ENCODE assay signal across 8 cellular contexts in genomic region chr14:58637391-58638230, GRCh38. TPM values are rescaled to one million over a fixed set of nuclear protein-coding genes. Genes with fewer than 3 reads are reported as not detected.
A peak's percentile ranks its signal among the peaks of the same experiment; 100 is the strongest.
DNase-seq lines count a peak whose midpoint lies in the region; ATAC-seq, FAIRE-seq and TF ChIP-seq lines count a peak whose summit lies in the region.

Gene DACT1 (plus strand): TSS chr14:58637962. CDS start chr14:58638203, 241 bp downstream.

- no peaks in the 10 kb centered on the region for H3K9me3 Mint-ChIP-seq in activated CD4-positive, alpha-beta T cell treated with anti-CD3 and anti-CD28 coated beads for 36 hours (ENCODE audit: low read depth)

- H3K4me3 ChIP-seq in HUES64 (ENCODE audit: low read length) (peak within 1 kb of the TSS; percentile 68), dorsolateral prefrontal cortex (peak within 1 kb of the TSS; percentile 57 to 98 (median 80)), HepG2 (replicated peaks in 1 of 3; ENCODE audit: insufficient read depth in 1 of 3, low read depth in 2 of 3, low read length in 3 of 3) (peak within 1 kb of the TSS; percentile 36 to 68 (median 46))

- H3K4me1 Mint-ChIP-seq in activated CD4-positive, alpha-beta T cell treated with anti-CD3 and anti-CD28 coated beads for 36 hours = peaks cover 41% of the 10 kb centered on the region

- TF ChIP-seq EP300 in HepG2 (IDR thresholded peaks at IDR 0.05; ENCODE audit: low read depth in 2 of 2, low read length in 2 of 2) (no peak), HepG2 (CRISPR knock-in tag; IDR thresholded peaks at IDR 0.05; ENCODE audit: borderline replicate concordance) (no peak)

- ATAC-seq in GM21390 (IDR thresholded peaks at IDR 0.05; ENCODE audit: unreplicated experiment) (peak; percentile 42), HepG2 (peak; percentile 87)
- ATAC-seq in activated CD4-positive, alpha-beta T cell treated with anti-CD3 and anti-CD28 coated beads for 36 hours = peak; percentile 69

- no peak for TF ChIP-seq POLR2A in HepG2 (IDR thresholded peaks at IDR 0.05; ENCODE audit: insufficient read depth in 1 of 2, low read depth in 2 of 2, low read length in 2 of 2)

- no peaks in the 10 kb centered on the region for H4K20me1 ChIP-seq in HepG2 (ENCODE audit: insufficient read depth, low read length)

- peak within 1 kb of the TSS; percentile 85 for H3K27ac Mint-ChIP-seq in activated CD4-positive, alpha-beta T cell treated with anti-CD3 and anti-CD28 coated beads for 36 hours

- peaks cover 43% of the 10 kb centered on the region for H3K27me3 ChIP-seq in HUES64 (ENCODE audit: insufficient read depth, low read length)
- no peaks in the 10 kb centered on the region for H3K27me3 ChIP-seq in dorsolateral prefrontal cortex
- H3K27me3 ChIP-seq in HepG2 (ENCODE audit: control insufficient read depth in 1 of 2, insufficient read depth in 2 of 2, low read length in 2 of 2) = peaks cover 5 to 55% of the 10 kb centered on the region in 2 experiments

- 0 out of 2 replicates have a peak, but pooled peaks have one; percentile 18 for TF ChIP-seq RAD21 in HepG2 (CRISPR knock-in tag; IDR thresholded peaks at IDR 0.05)

- DNase-seq in EL (peak; percentile 76), dorsolateral prefrontal cortex (peak in 8 of 10 donors; percentile 40 to 74 (median 61)), HepG2 (ENCODE audit: low spot score) (no peak), RKO (ENCODE audit: low spot score) (no peak)
- peak; percentile 80 for DNase-seq in activated CD4-positive, alpha-beta T cell treated with anti-CD3 and anti-CD28 coated beads for 36 hours
- DNase-seq in stimulated activated CD4-positive, alpha-beta T cell treated with anti-CD3 and anti-CD28 coated beads, Interleukin-4, amount 100 ng/mL, for 24 hours = peak; percentile 36

- intact Hi-C loops in activated CD4-positive, alpha-beta T cell treated with anti-CD3 and anti-CD28 coated beads for 36 hours (cut with DNase I, micrococcal nuclease) = loop anchor here (1.0 to 10.0 kb wide), 11 partner anchors 38 to 827 kb away; partner anchors contain the start of genes DAAM1 (in 2 of the 2), KIAA0586 (in 1 of the 2) and TIMM9 (in 1 of the 2)
- intact Hi-C loops in dorsolateral prefrontal cortex (cut with DNase I) (loop anchor here (2.0 to 10.0 kb wide), 8 partner anchors 105 to 533 kb away; partner anchors contain the start of gene PSMA3 (in 1 of the 2)), HepG2 (cut with micrococcal nuclease; ENCODE audit: unreplicated experiment) (loop anchor here (5.0 kb wide), 1 partner anchor 135 kb away; no protein-coding TSS in a partner anchor)

- no peak for FAIRE-seq in HepG2 (lab: Jason Lieb, UNC)

- no TSS peak for BruUV-seq in HepG2 (replicated peaks; lab: Mats Ljungman, UMichigan)

- TF ChIP-seq CTCF in dorsolateral prefrontal cortex (IDR thresholded peaks at IDR 0.05 in 54 of 56, conservative IDR thresholded peaks at IDR 0.05 in 2 of 56; ENCODE audit: low read depth in 1 of 56, partially characterized antibody in 56 of 56) (peak in 8 of 56 donors; percentile 5 to 35 (median 22)), HepG2 (CRISPR knock-in tag; IDR thresholded peaks at IDR 0.05) (no peak)

- POLR2A ChIA-PET in activated CD4-positive, alpha-beta T cell treated with anti-CD3 and anti-CD28 coated beads for 36 hours (lab: Charles Lee) = interaction anchor here (0.6 to 0.7 kb wide), 3 partner anchors 10 to 91 kb away, joined by 3 to 10 read pairs (median 5); no protein-coding TSS in a partner anchor
- POLR2A ChIA-PET in HepG2 (lab: Yijun Ruan, JAX) = no interaction called here

- peak within 1 kb of the TSS; percentile 69 for H3K9ac ChIP-seq in HUES64 (ENCODE audit: low read depth, low read length)
- H3K9ac ChIP-seq in HepG2 (ENCODE audit: insufficient read depth, low read depth, low read length) = no peak within 1 kb of the TSS

- in situ Hi-C loops in HepG2 (cut with HindIII; ENCODE audit: extremely low pct_ligation_motif_present, low pct_unique_long_range_greater_than_20kb) = no loop called here

- H3K4me1 ChIP-seq in HUES64 (ENCODE audit: insufficient read depth, low read length) (peaks cover 53% of the 10 kb centered on the region), HepG2 (ENCODE audit: insufficient read depth, low read length) (peaks cover 9% of the 10 kb centered on the region)

- H3K27me3 Mint-ChIP-seq in activated CD4-positive, alpha-beta T cell treated with anti-CD3 and anti-CD28 coated beads for 36 hours = peaks cover 12% of the 10 kb centered on the region

- H3K36me3 ChIP-seq in HUES64 (ENCODE audit: insufficient read depth, low read length) (peaks cover 19% of the 10 kb centered on the region), HepG2 (replicated peaks in 1 of 2; ENCODE audit: control insufficient read depth in 1 of 2, insufficient read depth in 2 of 2, low read length in 2 of 2) (no peaks in the 10 kb centered on the region)

- no peak within 1 kb of the TSS for H2AFZ ChIP-seq in HepG2 (ENCODE audit: low read length)

- under 1% methylated on average over 94 of the region's 94 CpGs for WGBS in HUES64
- WGBS in HepG2 (ENCODE audit: low lambda C conversion rate) = 2% methylated on average over 37 of the region's 94 CpGs

- CTCF ChIA-PET in activated CD4-positive, alpha-beta T cell treated with anti-CD3 and anti-CD28 coated beads for 36 hours (lab: Charles Lee) = interaction anchor here (0.8 to 5.4 kb wide), 6 partner anchors 13 to 242 kb away, joined by 3 to 40 read pairs (median 4); partner anchors contain the start of gene TOMM20L
- CTCF ChIA-PET in HepG2 (lab: Yijun Ruan, JAX; ENCODE audit: low intra/inter-chr PET ratio, low total read pairs) = no interaction called here

- H3K4me3 Mint-ChIP-seq in activated CD4-positive, alpha-beta T cell treated with anti-CD3 and anti-CD28 coated beads for 36 hours = peak within 1 kb of the TSS; percentile 76

- H3K27ac ChIP-seq in HUES64 (ENCODE audit: low read depth, low read length) (no peak within 1 kb of the TSS), dorsolateral prefrontal cortex (peak within 1 kb of the TSS; percentile 15 to 96 (median 87)), HepG2 (ENCODE audit: extremely low read length, insufficient read depth, low read length) (no peak within 1 kb of the TSS)

- no peaks in the 10 kb centered on the region for H3K9me3 ChIP-seq in HUES64 (ENCODE audit: insufficient read depth, low read depth, low read length)
- no peaks in the 10 kb centered on the region for H3K9me3 ChIP-seq in HepG2 (ENCODE audit: low read length)

- H3K36me3 Mint-ChIP-seq in activated CD4-positive, alpha-beta T cell treated with anti-CD3 and anti-CD28 coated beads for 36 hours (ENCODE audit: low read depth) = peaks cover 6% of the 10 kb centered on the region

- peak within 1 kb of the TSS; percentile 74 for H3K4me2 ChIP-seq in HepG2 (ENCODE audit: low read depth, low read length)

- no peaks in the 10 kb centered on the region for H3K79me2 ChIP-seq in HepG2 (ENCODE audit: insufficient read depth, low read length)

TF ChIP-seq in HepG2, 621 proteins besides CTCF, POLR2A, EP300 and RAD21 (continues in another document):
- TF ChIP-seq JARID2 (CRISPR knock-in tag; IDR thresholded peaks at IDR 0.05; ENCODE audit: insufficient replicate concordance) (no peak), ZNF652 (CRISPR knock-in tag; IDR thresholded peaks at IDR 0.05; ENCODE audit: borderline replicate concordance, low read depth) (peak; percentile 40; the same call in 1 of the 2 replicates), ZNF800 (CRISPR knock-in tag; IDR thresholded peaks at IDR 0.05) (peak; percentile 45; the same call in 1 of the 2 replicates), HES4 (CRISPR knock-in tag; IDR thresholded peaks at IDR 0.05; ENCODE audit: borderline replicate concordance) (0 out of 2 replicates have a peak, but pooled peaks have one; percentile 24)

RNA-seq across cellular contexts. Expression of gene DACT1, which starts in this region (rescaled TPM):
- 23.0 TPM for polyA plus RNA-seq in HUES64 (2013, experiment 1 of 2)
- 39.7 TPM for polyA plus RNA-seq in HUES64 (2013, experiment 2 of 2)
- total RNA-seq in activated CD4-positive, alpha-beta T cell treated with anti-CD3 and anti-CD28 coated beads for 36 hours = 1 to 10 TPM; 8.8 to 8.9 TPM
- total RNA-seq in dorsolateral prefrontal cortex (10 to 100 TPM in 44 of 120 experiments, 1 to 10 TPM in 76; 5.1 to 16.0 (median 9.1) TPM), HepG2 (2016; rRNA removed; fragmentation: Illumina TruSeq; extraction: Trizol) (not detected in 2 replicates)
- not detected in 2 replicates for total RNA-seq in HepG2 (2016; cell fraction: cytosol; rRNA removed; fragmentation: Illumina TruSeq; extraction: Trizol; ENCODE audit: low read depth)
- total RNA-seq in HepG2 (2016; cell fraction: insoluble cytoplasmic fraction; rRNA removed; fragmentation: Illumina TruSeq; extraction: Trizol) = not detected in 2 replicates
- total RNA-seq in HepG2 (2016; cell fraction: membrane; rRNA removed; fragmentation: Illumina TruSeq; extraction: Trizol) = not detected in 2 replicates
- not detected in 2 replicates for total RNA-seq in HepG2 (2016; cell fraction: nucleus; rRNA removed; fragmentation: Illumina TruSeq; extraction: Trizol)
- polyA plus RNA-seq in HepG2 (2011; rRNA removed) = 0.01 and 0.04 TPM in 2 replicates
- polyA plus RNA-seq in HepG2 (2011; cell fraction: cytosol; rRNA removed) = 0.04 TPM in 1 of 2 replicates, not detected in the other
- polyA plus RNA-seq in HepG2 (2011; cell fraction: nucleus; rRNA removed) = 0.05 and 0.06 TPM in 2 replicates
- not detected in 2 replicates for polyA plus RNA-seq in HepG2 (2012)
- not detected in 2 replicates for polyA plus RNA-seq in HepG2 (2016; cell fraction: cytosol; fragmentation: Illumina TruSeq; extraction: Trizol; ENCODE audit: low read depth)
- polyA plus RNA-seq in HepG2 (2016; cell fraction: insoluble cytoplasmic fraction; fragmentation: Illumina TruSeq; extraction: Trizol; ENCODE audit: low read depth) = not detected in 2 replicates
- polyA plus RNA-seq in HepG2 (2016; cell fraction: membrane; fragmentation: Illumina TruSeq; extraction: Trizol; ENCODE audit: low read depth) = not detected in 2 replicates
- polyA plus RNA-seq in HepG2 (2016; cell fraction: nucleus; fragmentation: Illumina TruSeq; extraction: Trizol; ENCODE audit: insufficient read depth, low read depth) = not detected in 2 replicates
- 0.28 TPM in 1 of 2 replicates, not detected in the other for polyA minus RNA-seq in HepG2 (2011; rRNA and poly(A)+ RNA removed; ENCODE audit: low replicate concordance)
- not detected in 2 replicates for polyA minus RNA-seq in HepG2 (2011; cell fraction: cytosol; rRNA and poly(A)+ RNA removed)
- polyA minus RNA-seq in HepG2 (2011; cell fraction: nucleus; rRNA and poly(A)+ RNA removed) = not detected in 2 replicates

Comparison
In these comparisons a context has a peak if more than half of its experiments do, and no peak if none do; other contexts are left out.
1. Peak in ATAC-seq, H3K4me3 ChIP-seq and H3K4me2 ChIP-seq in HepG2; RNA of the gene not detected or under 1 TPM.
2. DNase-seq: peak in EL (single experiment), activated CD4-positive, alpha-beta T cell treated with anti-CD3 and anti-CD28 coated beads for 36 hours (single experiment), dorsolateral prefrontal cortex (8 of 10) and stimulated activated CD4-positive, alpha-beta T cell treated with anti-CD3 and anti-CD28 coated beads, Interleukin-4, amount 100 ng/mL, for 24 hours (single experiment); none in HepG2 (single experiment) and RKO (single experiment).
3. H3K27ac ChIP-seq: peak in dorsolateral prefrontal cortex (59 of 59); none in HUES64 (single experiment) and HepG2 (single experiment).
4. Peak in every context shown above with its lines, with median percentiles within 50 percentile points of each other: ATAC-seq and H3K4me3 ChIP-seq.